8 cellular contexts compared by ENCODE assay signal in genomic region chr14:104799657-104800599, GRCh38. TPM values are rescaled to one million over a fixed set of nuclear protein-coding genes. Genes with fewer than 3 reads are reported as not detected.
A peak's percentile ranks its signal among the peaks of the same experiment; 100 is the strongest.
DNase-seq lines count a peak whose midpoint lies in the region; ATAC-seq and TF ChIP-seq lines count a peak whose summit lies in the region.

No MANE protein-coding gene starts in this region.

- DNase-seq in CD1c-positive myeloid dendritic cell (ENCODE audit: extremely low spot score) (peak; percentile 90), GM20000 (ENCODE audit: low spot score) (peak; percentile 98), Kasumi-1 (lab: John Stamatoyannopoulos, UW) (peak; percentile 27 to 40), activated B cell treated with CpG ODN at 0.5 μM for 24 hours (peak; percentile 78), cardiac fibroblast (ENCODE audit: low read depth in 2 of 2) (peak; percentile 62 to 84), iris pigment epithelial cell (ENCODE audit: low read depth) (peak; percentile 77), middle frontal gyrus (ENCODE audit: extremely low spot score, low spot score) (no peak)
- DNase-seq in stimulated activated CD4-positive, alpha-beta T cell treated with anti-CD3 and anti-CD28 coated beads, Interleukin-15, amount 100 ng/mL, for 24 hours = peak; percentile 89

- peak overlapping the region; percentile 87 for H3K27ac Mint-ChIP-seq in activated B cell treated with CpG ODN at 0.5 μM for 24 hours

- POLR2A ChIA-PET in activated B cell treated with CpG ODN at 0.5 μM for 24 hours (lab: Charles Lee) = interaction anchor here (0.5 to 1.9 kb wide), 3 partner anchors 13 to 47 kb away, joined by 3 to 8 read pairs (median 5); partner anchors contain the start of gene SIVA1

- CTCF ChIA-PET in activated B cell treated with CpG ODN at 0.5 μM for 24 hours (lab: Charles Lee) = interaction anchor here (1.3 kb wide), 1 partner anchor 26 kb away, joined by 4 read pairs; no protein-coding TSS in a partner anchor

- intact Hi-C loops in activated B cell treated with CpG ODN at 0.5 μM for 24 hours (cut with micrococcal nuclease) = loop anchor here (2.0 kb wide), 3 partner anchors 27 to 47 kb away; partner anchors contain the start of gene SIVA1

- ATAC-seq in activated B cell treated with CpG ODN at 0.5 μM for 24 hours (ENCODE audit: low read depth) = peak; percentile 76

- H3K4me3 ChIP-seq in cardiac fibroblast (replicated peaks in 1 of 2; ENCODE audit: low read depth in 2 of 2, low read length in 2 of 2) = peak overlapping the region; percentile 54 to 62

- peak overlapping the region; percentile 73 for H3K4me3 Mint-ChIP-seq in activated B cell treated with CpG ODN at 0.5 μM for 24 hours

- no peaks in the 10 kb centered on the region for H3K9me3 Mint-ChIP-seq in activated B cell treated with CpG ODN at 0.5 μM for 24 hours

- H3K4me1 Mint-ChIP-seq in activated B cell treated with CpG ODN at 0.5 μM for 24 hours = peaks cover 47% of the 10 kb centered on the region

- H3K27me3 Mint-ChIP-seq in activated B cell treated with CpG ODN at 0.5 μM for 24 hours = no peaks in the 10 kb centered on the region

- no peak for TF ChIP-seq CTCF in GM20000 (IDR thresholded peaks at IDR 0.05; ENCODE audit: extremely low read depth, missing control alignments)
- no peak for TF ChIP-seq CTCF in activated B cell treated with CpG ODN at 0.5 μM for 24 hours (IDR thresholded peaks at IDR 0.05)
- peak; percentile 9 for TF ChIP-seq CTCF in cardiac fibroblast (IDR thresholded peaks at IDR 0.05; ENCODE audit: low read depth, low read length)

- peaks cover 1% of the 10 kb centered on the region for H3K36me3 Mint-ChIP-seq in activated B cell treated with CpG ODN at 0.5 μM for 24 hours (ENCODE audit: low read depth)

RNA-seq across cellular contexts. Expression of gene ZBTB42, which starts 1.0 kb away (rescaled TPM):
- total RNA-seq in activated B cell treated with CpG ODN at 0.5 μM for 24 hours = 3.0 and 3.1 TPM in 2 replicates

RNA-seq across cellular contexts. Expression of gene AKT1, which starts 4.4 kb away (rescaled TPM):
- 72.8 and 80.8 TPM in 2 replicates for total RNA-seq in activated B cell treated with CpG ODN at 0.5 μM for 24 hours

RNA-seq across cellular contexts. Expression of gene SIVA1, which starts 47.0 kb away (rescaled TPM):
- 47.9 and 51.2 TPM in 2 replicates for total RNA-seq in activated B cell treated with CpG ODN at 0.5 μM for 24 hours
